Comparison of ENCODE assay signal across 9 cellular contexts in the genomic region with DNA sequence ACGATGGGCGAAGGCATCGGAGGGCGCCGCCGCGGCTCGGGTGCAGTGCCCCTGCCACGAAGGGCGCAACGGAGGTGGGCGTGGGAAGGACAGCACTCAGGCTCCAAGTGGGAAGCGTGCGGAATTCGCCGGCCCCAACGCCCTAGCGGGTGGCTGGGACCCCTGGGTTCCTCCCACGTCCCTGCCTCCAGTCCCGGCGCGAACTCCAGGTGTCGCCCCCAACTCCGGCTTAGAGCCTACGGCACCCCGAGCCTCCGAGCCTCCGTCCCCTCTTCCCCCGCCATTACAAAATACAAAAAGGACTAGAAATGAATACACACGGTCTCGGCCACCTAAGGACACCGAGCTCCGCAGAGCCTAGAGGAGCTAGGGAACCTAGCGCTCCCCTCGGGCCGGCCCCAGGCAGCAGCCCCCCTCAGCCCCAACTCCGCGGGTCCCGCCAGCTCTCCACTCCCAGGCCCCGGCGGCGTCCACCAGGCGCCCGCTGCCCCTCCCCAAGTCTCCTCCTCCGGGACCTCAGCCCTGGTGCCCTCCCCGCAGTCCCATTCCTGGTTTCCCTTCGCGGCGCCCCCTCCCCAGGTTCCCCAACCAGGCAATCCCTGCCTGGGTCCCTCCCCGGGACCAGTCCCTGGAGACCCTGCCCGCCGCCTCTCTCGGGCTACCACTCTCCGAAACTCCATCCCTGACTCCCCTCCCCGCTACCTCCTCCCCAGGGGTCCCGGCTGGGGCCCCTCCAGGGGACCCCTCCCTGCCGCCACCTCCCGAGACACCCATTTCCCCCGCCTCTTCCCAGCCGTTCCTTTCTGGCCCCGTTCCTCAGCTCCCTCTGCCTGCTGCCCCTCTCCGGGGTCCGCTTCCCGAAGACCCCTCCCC. TPM values are rescaled to one million over a fixed set of nuclear protein-coding genes. Genes with fewer than 3 reads are reported as not detected.
DNase-seq lines count a peak whose midpoint lies in the region; ATAC-seq and TF ChIP-seq lines count a peak whose summit lies in the region.
"Had no signal": no experiment of that assay in that cellular context is flagged by ENCODE, and none has a peak within 500 bp of the region (broad histone marks: within the 10 kb centered on the region; RNA-seq: fewer than 3 reads in every experiment).

No MANE protein-coding gene starts in this region.

- ATAC-seq in HG03520 (IDR thresholded peaks at IDR 0.05; ENCODE audit: unreplicated experiment), result no peak
- ATAC-seq in HG03442 (IDR thresholded peaks at IDR 0.05; ENCODE audit: unreplicated experiment), result no peak

- POLR2A ChIA-PET in OCI-LY7 (lab: Charles Lee), result interaction anchor here (0.6 kb wide), 1 partner anchor 749 kb away, joined by 3 read pairs; no protein-coding TSS in a partner anchor

- no peaks in the 10 kb centered on the region for H3K4me1 ChIP-seq in OCI-LY7 (ENCODE audit: insufficient read depth, low read length, poor library complexity, severe bottlenecking)

- TF ChIP-seq CTCF in endothelial cell (IDR thresholded peaks at IDR 0.05; ENCODE audit: unreplicated experiment), result no peak
- no peak for TF ChIP-seq CTCF in nephron (IDR thresholded peaks at IDR 0.05; ENCODE audit: unreplicated experiment in 3 of 3)
- no peak for TF ChIP-seq CTCF in OCI-LY7 (conservative IDR thresholded peaks at IDR 0.05; ENCODE audit: low read length)

- intact Hi-C loops in OCI-LY7 (cut with micrococcal nuclease; ENCODE audit: unreplicated experiment), result no loop called here

- DNase-seq in AG08396 (ENCODE audit: low spot score) (peak; percentile 18), NCI-H2171 treated with DMSO at 0.1 percent for 48 hours (lab: John Stamatoyannopoulos, UW) (peak; percentile 21), endothelial cell (ENCODE audit: low spot score) (peak; percentile 48), HK-2 (ENCODE audit: unreplicated experiment) (no peak), OCI-LY7 (ENCODE audit: low spot score) (no peak)
- DNase-seq: immature natural killer cell had no signal

- no peak overlapping the region for H3K27ac Mint-ChIP-seq in endothelial cell (ENCODE audit: unreplicated experiment)
- H3K27ac Mint-ChIP-seq in nephron, result peak overlapping the region; percentile 68 to 95 (median 90)
- H3K27ac Mint-ChIP-seq: immature natural killer cell had no signal

- no peak overlapping the region for H3K27ac ChIP-seq in OCI-LY7 (ENCODE audit: low read depth, low read length, poor library complexity, severe bottlenecking)

- peaks cover 13% of the 10 kb centered on the region for H3K27me3 Mint-ChIP-seq in endothelial cell (ENCODE audit: unreplicated experiment)
- peaks cover 15% of the 10 kb centered on the region for H3K27me3 Mint-ChIP-seq in nephron (ENCODE audit: low read depth)

- H3K4me2 ChIP-seq in OCI-LY7 (ENCODE audit: low read length), result no peak overlapping the region

- H2AFZ ChIP-seq in OCI-LY7 (ENCODE audit: low read length), result no peak overlapping the region

- H3K79me2 ChIP-seq in OCI-LY7 (ENCODE audit: insufficient read depth, low read depth, low read length), result no peaks in the 10 kb centered on the region

- H3K4me1 Mint-ChIP-seq in endothelial cell (ENCODE audit: unreplicated experiment) (peaks cover 24% of the 10 kb centered on the region), nephron (peaks cover 27% of the 10 kb centered on the region)

- H3K4me3 ChIP-seq in OCI-LY7 (ENCODE audit: low read depth, low read length, poor library complexity, severe bottlenecking), result no peak overlapping the region

- no peaks in the 10 kb centered on the region for H3K9me3 ChIP-seq in OCI-LY7 (ENCODE audit: low read length)

- H4K20me1 ChIP-seq in OCI-LY7 (ENCODE audit: insufficient read depth, low read length), result no peaks in the 10 kb centered on the region

- H3K36me3 ChIP-seq in OCI-LY7 (ENCODE audit: insufficient read depth, low read length), result no peaks in the 10 kb centered on the region

- no peaks in the 10 kb centered on the region for H3K9me2 ChIP-seq in OCI-LY7 (ENCODE audit: insufficient read depth, low read length)

- H3K9me3 Mint-ChIP-seq in endothelial cell (ENCODE audit: unreplicated experiment) (no peaks in the 10 kb centered on the region), nephron (peaks cover 8% of the 10 kb centered on the region)

- no TSS peak for BruUV-seq in OCI-LY7 (replicated peaks; lab: Mats Ljungman, UMichigan)

- H3K36me3 Mint-ChIP-seq in endothelial cell (ENCODE audit: low read depth, unreplicated experiment), result peaks cover 6% of the 10 kb centered on the region
- peaks cover 12% of the 10 kb centered on the region for H3K36me3 Mint-ChIP-seq in nephron (ENCODE audit: low read depth)

- H3K4me3 Mint-ChIP-seq in endothelial cell (ENCODE audit: unreplicated experiment), result peak overlapping the region; percentile 96
- H3K4me3 Mint-ChIP-seq in nephron, result peak overlapping the region; percentile 85 to 94 (median 88)

- CTCF ChIA-PET in OCI-LY7 (lab: Charles Lee; ENCODE audit: unreplicated experiment), result no interaction called here

RNA-seq across cellular contexts. Expression of a gene that starts 1.0 kb away (rescaled TPM):
- total RNA-seq in endothelial cell (ENCODE audit: unreplicated experiment) (6.4 TPM), OCI-LY7 (2022) (not detected in 2 replicates)
- total RNA-seq in OCI-LY7 (2014; rRNA removed; shearing (Covaris generic)), result not detected in 2 replicates

Comparison
In these comparisons a context has a peak if more than half of its experiments do, and no peak if none do; other contexts are left out.
1. DNase-seq: peak in AG08396 (single experiment), NCI-H2171 treated with DMSO at 0.1 percent for 48 hours (single experiment) and endothelial cell (single experiment); none in HK-2 (single experiment) and OCI-LY7 (single experiment).